In the genomic region with DNA sequence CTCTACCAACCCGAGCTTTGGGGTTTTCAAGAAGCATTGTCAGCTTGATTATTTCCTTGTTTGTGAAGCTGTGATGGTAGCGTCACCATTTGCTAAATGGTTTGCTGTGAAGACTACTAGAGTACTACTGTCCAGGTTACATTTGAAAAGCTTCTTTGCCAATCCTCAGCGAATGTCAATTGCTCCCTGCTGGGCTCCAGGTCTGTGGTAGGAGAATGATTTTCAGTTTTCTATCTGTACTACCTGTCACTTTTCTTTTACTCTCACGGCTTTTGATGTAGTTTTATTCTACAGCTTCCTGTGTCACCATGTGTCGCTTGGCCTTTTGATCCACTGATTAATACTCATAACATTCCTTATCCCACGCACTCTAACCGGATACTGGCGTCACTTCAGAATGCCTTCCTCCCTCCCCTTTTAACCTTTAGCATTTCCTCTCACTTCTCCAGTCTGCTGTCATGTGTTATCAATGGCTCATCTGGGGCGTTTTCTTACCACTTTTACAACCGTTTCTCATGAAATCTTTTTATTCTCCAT, we compare ENCODE assay signal across 9 cellular contexts. TPM values are rescaled to one million over a fixed set of nuclear protein-coding genes. Genes with fewer than 3 reads are reported as not detected.
A peak's percentile ranks its signal among the peaks of the same experiment; 100 is the strongest.
DNase-seq lines count a peak whose midpoint lies in the region; ATAC-seq lines count a peak whose summit lies in the region.
"Had no signal": no experiment of that assay in that cellular context is flagged by ENCODE, and none has a peak within 500 bp of the region (broad histone marks: within the 10 kb centered on the region; RNA-seq: fewer than 3 reads in every experiment).

No MANE protein-coding gene starts in this region.

- no CpG with 5 or more reads among the region's 10 CpGs for WGBS in mesendoderm (ENCODE audit: extremely low coverage, insufficient coverage, low lambda C conversion rate)

- H3K27ac Mint-ChIP-seq in CD4-positive, alpha-beta memory T cell = peak overlapping the region; percentile 88 to 99 (median 98)

- POLR2A ChIA-PET in CD4-positive, alpha-beta memory T cell (lab: Charles Lee; ENCODE audit: partially characterized antibody) = interaction anchor here (0.8 to 15.7 kb wide), 32 partner anchors 9 to 187 kb away, joined by 3 to 417 read pairs (median 6); a partner anchor contains a TSS

- CTCF ChIA-PET in CD4-positive, alpha-beta memory T cell (lab: Charles Lee; ENCODE audit: partially characterized antibody) = interaction anchor here (0.7 to 2.7 kb wide), 16 partner anchors 8 to 138 kb away, joined by 3 to 18 read pairs (median 4); no protein-coding TSS in a partner anchor

- H3K27me3 ChIP-seq in CD4-positive, alpha-beta memory T cell (ENCODE audit: insufficient read depth, low read length) = no peaks in the 10 kb centered on the region
- H3K27me3 ChIP-seq in skeletal muscle tissue (ENCODE audit: control insufficient read depth in 3 of 3, insufficient read depth in 3 of 3, low read length in 3 of 3) (no peaks in the 10 kb centered on the region), mesendoderm (ENCODE audit: insufficient read depth, low read length, poor library complexity) (no peaks in the 10 kb centered on the region)
- H3K27me3 ChIP-seq: adrenal gland had no signal

- peaks cover 87% of the 10 kb centered on the region for H3K4me1 ChIP-seq in CD4-positive, alpha-beta memory T cell (ENCODE audit: insufficient read depth, low read length)
- H3K4me1 ChIP-seq in skeletal muscle tissue (ENCODE audit: control insufficient read depth in 3 of 3, insufficient read depth in 3 of 3, low read length in 3 of 3) = peaks cover 8 to 20% (median 12%) of the 10 kb centered on the region in 3 donors
- H3K4me1 ChIP-seq in mesendoderm (ENCODE audit: control insufficient read depth, low read depth, low read length) = no peaks in the 10 kb centered on the region

- H3K79me2 ChIP-seq in mesendoderm (ENCODE audit: control insufficient read depth, insufficient read depth, low read length) = no peaks in the 10 kb centered on the region

- no peak overlapping the region for H2BK5ac ChIP-seq in mesendoderm (ENCODE audit: low read length)

- H3K4me3 Mint-ChIP-seq in CD4-positive, alpha-beta memory T cell = peak overlapping the region; percentile 76 to 88 (median 80)

- no peak overlapping the region for H3K4me2 ChIP-seq in mesendoderm (ENCODE audit: low read length)

- H3K36me3 ChIP-seq in CD4-positive, alpha-beta memory T cell (ENCODE audit: insufficient read depth, low read length) = peaks cover 3% of the 10 kb centered on the region
- peaks cover 0 to 3% (median 3%) of the 10 kb centered on the region in 3 donors for H3K36me3 ChIP-seq in skeletal muscle tissue (ENCODE audit: control insufficient read depth in 3 of 3, insufficient read depth in 3 of 3, low read length in 3 of 3)
- H3K36me3 ChIP-seq in mesendoderm (ENCODE audit: control insufficient read depth, insufficient read depth, low read length) = no peaks in the 10 kb centered on the region
- H3K36me3 ChIP-seq: adrenal gland had no signal

- no peak overlapping the region for H4K5ac ChIP-seq in mesendoderm (ENCODE audit: low read length)

- no peaks in the 10 kb centered on the region for H3K9me3 ChIP-seq in CD4-positive, alpha-beta memory T cell (ENCODE audit: control insufficient read depth in 1 of 2, low read length in 2 of 2)
- H3K9me3 ChIP-seq in skeletal muscle tissue (ENCODE audit: control insufficient read depth in 3 of 3, low read length in 3 of 3) = no peaks in the 10 kb centered on the region
- H3K9me3 ChIP-seq: adrenal gland had no signal

- no peaks in the 10 kb centered on the region for H3K9me3 Mint-ChIP-seq in CD4-positive, alpha-beta memory T cell

- H3K27ac ChIP-seq in CD4-positive, alpha-beta memory T cell (ENCODE audit: low read depth, low read length) = peak overlapping the region; percentile 73
- H3K27ac ChIP-seq in caudate nucleus (ENCODE audit: low read depth, low read length) (peak overlapping the region; percentile 7), skeletal muscle tissue (ENCODE audit: low read depth, low read length) (peak overlapping the region; percentile 0), mesendoderm (ENCODE audit: low read depth, low read length) (no peak overlapping the region)

- intact Hi-C loops in CD4-positive, alpha-beta memory T cell (cut with micrococcal nuclease) = loop anchor here (1.0 to 2.0 kb wide), 3 partner anchors 8 to 14 kb away; no protein-coding TSS in a partner anchor

- H3K56ac ChIP-seq in mesendoderm (ENCODE audit: low read length) = no peak overlapping the region

- no peaks in the 10 kb centered on the region for H3K27me3 Mint-ChIP-seq in CD4-positive, alpha-beta memory T cell

- H4K8ac ChIP-seq in mesendoderm (ENCODE audit: low read depth, low read length) = no peak overlapping the region

- no peak overlapping the region for H3K4ac ChIP-seq in mesendoderm (ENCODE audit: low read depth, low read length)

- H3K9ac ChIP-seq in skeletal muscle tissue (ENCODE audit: low read depth in 1 of 3, low read length in 3 of 3) = no peak overlapping the region
- no peak overlapping the region for H3K9ac ChIP-seq in mesendoderm (ENCODE audit: low read length)

- no peak overlapping the region for H2BK15ac ChIP-seq in mesendoderm (replicated peaks; ENCODE audit: low read depth)

- ATAC-seq in left lobe of liver = no peak

- peak overlapping the region; percentile 26 to 46 for H3K4me3 ChIP-seq in CD4-positive, alpha-beta memory T cell (ENCODE audit: low read length in 2 of 2)
- H3K4me3 ChIP-seq in skeletal muscle tissue (ENCODE audit: low read length in 3 of 3) = no peak overlapping the region
- H3K4me3 ChIP-seq in mesendoderm (ENCODE audit: low read length) = no peak overlapping the region
- H3K4me3 ChIP-seq: adrenal gland had no signal

- H2AK5ac ChIP-seq in mesendoderm (ENCODE audit: low read length) = no peak overlapping the region

- no peak overlapping the region for H2BK120ac ChIP-seq in mesendoderm (ENCODE audit: low read depth, low read length)

- no peak overlapping the region for H3K18ac ChIP-seq in mesendoderm (ENCODE audit: low read length)

- peak; percentile 77 to 86 (median 83) for DNase-seq in CD4-positive, alpha-beta memory T cell
- DNase-seq in T-helper 22 cell (ENCODE audit: low read depth) = peak; percentile 62
- DNase-seq in caudate nucleus (lab: John Stamatoyannopoulos, UW) = peak in 1 of 61 donors; percentile 35
- DNase-seq in KG1 (lab: John Stamatoyannopoulos, UW) = no peak
- no peak for DNase-seq in mesendoderm
- no peak for DNase-seq in COLO668 (lab: John Stamatoyannopoulos, UW; ENCODE audit: unreplicated experiment)
- no peak for DNase-seq in left lobe of liver (ENCODE audit: low spot score)

- H3K23ac ChIP-seq in mesendoderm (ENCODE audit: low read length) = no peak overlapping the region

- peaks cover 7% of the 10 kb centered on the region for H3K79me1 ChIP-seq in mesendoderm (ENCODE audit: low read length)

- peaks cover 21 to 23% of the 10 kb centered on the region in 2 donors for H3K36me3 Mint-ChIP-seq in CD4-positive, alpha-beta memory T cell

- H3K4me1 Mint-ChIP-seq in CD4-positive, alpha-beta memory T cell = peaks cover 61 to 86% (median 74%) of the 10 kb centered on the region in 4 donors

RNA-seq across cellular contexts. Expression of a gene that starts 7.5 kb away (rescaled TPM):
- total RNA-seq in CD4-positive, alpha-beta memory T cell = 100 to 1,000 TPM; 203 to 204 TPM
- polyA plus RNA-seq in CD4-positive, alpha-beta memory T cell = 100 to 1,000 TPM; 563 to 954 TPM
- total RNA-seq in skeletal muscle tissue (4.7 TPM), left lobe of liver (0.70 TPM)
- polyA plus RNA-seq in mesendoderm (2013, experiment 1 of 2) = 0.01 TPM
- 0.01 TPM for polyA plus RNA-seq in mesendoderm (2013, experiment 2 of 2)

RNA-seq across cellular contexts. Expression of a gene that starts 56.5 kb away (rescaled TPM):
- total RNA-seq in CD4-positive, alpha-beta memory T cell = 10 to 100 TPM; 21.5 to 22.8 TPM
- polyA plus RNA-seq in CD4-positive, alpha-beta memory T cell = 10 to 100 TPM; 23.1 to 29.5 TPM
- total RNA-seq in skeletal muscle tissue (under 0.01 TPM), left lobe of liver (0.15 TPM)
- polyA plus RNA-seq in mesendoderm (2013, experiment 1 of 2) = not detected
- polyA plus RNA-seq in mesendoderm (2013, experiment 2 of 2) = not detected

Comparison
In these comparisons a context has a peak if more than half of its experiments do, and no peak if none do; other contexts are left out.
1. DNase-seq: peak in CD4-positive, alpha-beta memory T cell (5 of 5) and T-helper 22 cell (single experiment); none in KG1 (single experiment), mesendoderm (single experiment), COLO668 (single experiment) and left lobe of liver (single experiment).
2. H3K4me3 ChIP-seq: peak in CD4-positive, alpha-beta memory T cell (2 of 2); none in skeletal muscle tissue (0 of 3) and mesendoderm (single experiment).
3. RNA of a gene that starts 7.5 kb away (total RNA-seq): 203 to 204 TPM in CD4-positive, alpha-beta memory T cell; 4.7 TPM in skeletal muscle tissue (single experiment) and 0.70 TPM in left lobe of liver (single experiment); every median in the first group is over 10 times any median in the second.
4. RNA of a gene that starts 56.5 kb away (total RNA-seq): 21.5 to 22.8 TPM in CD4-positive, alpha-beta memory T cell; 0.15 TPM in left lobe of liver (single experiment) and under 0.01 TPM in skeletal muscle tissue (single experiment); every median in the first group is over 10 times any median in the second.